In the genomic region with DNA sequence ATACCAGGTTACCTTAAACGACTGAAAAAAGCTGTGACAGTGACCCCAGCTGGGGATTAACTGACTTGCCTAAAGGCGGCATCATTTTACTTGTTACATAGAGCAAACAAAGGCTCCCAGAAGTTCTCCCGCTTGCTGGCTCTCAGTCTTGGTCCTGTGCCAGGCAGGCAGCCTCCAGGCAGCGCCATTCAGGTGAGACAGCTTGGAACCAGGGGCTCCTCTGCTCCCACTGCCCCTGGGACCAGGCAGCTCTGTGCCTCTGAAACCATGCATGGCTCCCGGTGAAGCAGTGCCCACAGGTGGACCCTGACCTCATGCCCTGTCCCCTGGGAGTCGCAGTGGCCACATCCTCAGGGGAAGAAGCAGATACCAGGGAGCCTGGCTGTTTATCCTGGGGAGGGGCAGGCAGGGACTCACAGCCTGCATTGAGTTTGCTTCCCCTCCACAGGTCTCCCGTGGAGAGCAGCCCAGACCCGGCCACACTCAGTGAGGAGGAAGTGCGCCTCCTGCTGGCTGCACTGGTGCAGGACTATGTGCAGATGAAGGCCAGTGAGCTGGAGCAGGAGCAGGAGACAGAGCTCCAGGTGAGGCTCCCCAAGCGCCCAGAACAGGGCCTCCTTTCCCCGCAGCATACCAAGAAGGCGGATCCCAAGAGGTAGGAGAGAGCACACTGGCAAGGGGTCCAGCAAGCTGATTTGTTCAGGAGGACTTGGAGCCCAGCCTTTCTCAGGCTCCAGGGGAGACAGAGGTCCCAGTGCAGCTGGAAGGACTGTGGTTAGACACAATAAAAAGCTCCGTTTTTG, we compare ENCODE assay signal across 8 cellular contexts. TPM values are rescaled to one million over a fixed set of nuclear protein-coding genes. Genes with fewer than 3 reads are reported as not detected.
DNase-seq lines count a peak whose midpoint lies in the region; ATAC-seq and TF ChIP-seq lines count a peak whose summit lies in the region.

No MANE protein-coding gene starts in this region.

- TF ChIP-seq CTCF in VCaP (conservative IDR thresholded peaks at IDR 0.05) (peak; percentile 68), brain microvascular endothelial cell (IDR thresholded peaks at IDR 0.05; ENCODE audit: low read depth, low read length, missing control alignments) (peak; percentile 85)

- ATAC-seq in HG02852 (IDR thresholded peaks at IDR 0.05; ENCODE audit: unreplicated experiment) (peak; percentile 55), left lobe of liver (peak; percentile 67)

- no peaks in the 10 kb centered on the region for H3K27me3 ChIP-seq in brain microvascular endothelial cell (replicated peaks)

- in situ Hi-C loops in brain microvascular endothelial cell (cut with HindIII; ENCODE audit: low pct_ligation_motif_present, low sequenced_read_pairs): no loop called here

- H3K36me3 ChIP-seq in brain microvascular endothelial cell (replicated peaks): no peaks in the 10 kb centered on the region

- peak; percentile 67 to 68 for DNase-seq in NCI-H187 (lab: John Stamatoyannopoulos, UW)
- DNase-seq in NCI-H187 treated with DMSO at 0.1 percent for 48 hours (lab: John Stamatoyannopoulos, UW): no peak
- DNase-seq in NCI-H1930 (lab: John Stamatoyannopoulos, UW): peak; percentile 57 to 76
- DNase-seq in brain microvascular endothelial cell: peak; percentile 44
- DNase-seq in left lobe of liver (ENCODE audit: low spot score): peak; percentile 75
- peak; percentile 69 to 84 (median 77) for DNase-seq in stimulated activated CD4-positive, alpha-beta T cell treated with anti-CD3 and anti-CD28 coated beads, TNF-alpha, amount 100 ng/mL, for 24 hours (ENCODE audit: low read depth in 3 of 3)

- no peak overlapping the region for H3K4me3 ChIP-seq in brain microvascular endothelial cell (ENCODE audit: low read depth, low read length)

- H3K27ac ChIP-seq in VCaP (no peak overlapping the region), brain microvascular endothelial cell (no peak overlapping the region)

RNA-seq across cellular contexts. Expression of a gene that starts 15.6 kb away (rescaled TPM):
- total RNA-seq in left lobe of liver: 6.6 TPM
